Comparison of ENCODE assay signal across 1 cellular context in the genomic region with DNA sequence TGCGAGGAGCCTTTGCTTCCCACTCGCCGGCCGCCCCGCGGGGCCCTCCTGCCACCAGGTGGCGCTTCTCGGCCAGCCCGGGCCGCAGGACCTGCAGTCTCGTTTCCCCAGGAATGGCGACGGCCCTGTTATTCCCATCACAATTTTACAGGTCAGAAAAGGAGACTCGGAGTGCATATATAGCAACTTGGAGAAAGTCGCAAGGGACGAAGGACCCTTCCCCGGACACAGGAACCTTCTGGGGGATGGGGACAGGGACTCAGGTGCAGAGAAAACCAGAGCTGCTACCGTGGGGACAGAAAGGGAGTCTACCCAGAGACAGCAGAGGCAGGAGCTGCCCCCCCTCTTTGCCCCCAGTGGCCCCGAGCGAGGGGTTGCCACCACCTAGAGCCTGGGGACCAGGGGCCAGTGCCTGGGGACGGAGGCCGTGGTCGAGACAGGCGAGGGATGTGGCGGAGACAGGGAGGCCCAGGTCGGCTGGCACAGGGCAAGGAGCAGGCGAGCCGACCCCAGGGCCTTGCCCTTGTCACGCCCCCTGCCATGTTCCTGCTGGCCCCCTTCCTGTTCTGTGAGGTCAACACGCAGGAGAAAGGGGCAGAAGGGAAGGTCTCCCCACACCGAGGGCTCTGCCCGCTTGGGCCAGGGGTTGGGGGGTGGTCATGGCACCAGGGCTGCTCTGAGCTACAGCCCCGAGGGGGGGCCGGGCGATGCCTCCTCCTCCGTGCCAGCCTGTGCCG.
A peak's percentile ranks its signal among the peaks of the same experiment; 100 is the strongest.
TF ChIP-seq lines count a peak whose summit lies in the region.

No MANE protein-coding gene starts in this region.

TF ChIP-seq in K562, 482 proteins besides CTCF, POLR2A, EP300 and RAD21 (continued from another document):
- TF ChIP-seq TAF9B (IDR thresholded peaks at IDR 0.05; ENCODE audit: partially characterized antibody) (no peak), BHLHE40 (IDR thresholded peaks at IDR 0.05; ENCODE audit: low read length) (peak; percentile 35; the same call in 1 of the 2 replicates), RB1 (IDR thresholded peaks at IDR 0.05; ENCODE audit: low read depth) (peak; percentile 72; the same call in 1 of the 2 replicates), XRCC5 (IDR thresholded peaks at IDR 0.05; ENCODE audit: low read depth, low read length) (peak; percentile 64; the same call in 1 of the 2 replicates), RBFOX2 (IDR thresholded peaks at IDR 0.05; ENCODE audit: low read depth, low read length) (0 out of 2 replicates have a peak, but pooled peaks have one; percentile 40), PTRF (tag; IDR thresholded peaks at IDR 0.05) (no peak), HMGN3 (IDR thresholded peaks at IDR 0.05; ENCODE audit: borderline replicate concordance, extremely low read depth, insufficient read length, low read depth, low read length) (peak; percentile 62), CREB3 (tag; conservative IDR thresholded peaks at IDR 0.05; ENCODE audit: low read depth) (no peak), ZNF436 (CRISPR knock-in tag; IDR thresholded peaks at IDR 0.05) (no peak), STAG1 (CRISPR knock-in tag; IDR thresholded peaks at IDR 0.05; ENCODE audit: borderline replicate concordance) (peak; percentile 16; the same call in 1 of the 2 replicates), REST (CRISPR knock-in tag; IDR thresholded peaks at IDR 0.05; ENCODE audit: low read depth) (no peak), HCFC1 (IDR thresholded peaks at IDR 0.05; ENCODE audit: low read depth, low read length) (0 out of 2 replicates have a peak, but pooled peaks have one; percentile 26), YY1 (IDR thresholded peaks at IDR 0.05; ENCODE audit: borderline replicate concordance in 1 of 3, control insufficient read depth in 1 of 3, extremely low read depth in 1 of 3, insufficient read depth in 3 of 3, insufficient read length in 1 of 3, insufficient replicate concordance in 2 of 3, low read depth in 1 of 3, low read length in 2 of 3) (peak in 1 of 3 experiments; percentile 84), RCOR1 (IDR thresholded peaks at IDR 0.05; ENCODE audit: borderline replicate concordance in 1 of 2, low read depth in 2 of 2, low read length in 2 of 2) (peak in 1 of 2 experiments; percentile 25; a peak in 1 of 4 replicates), ZNF146 (CRISPR knock-in tag; IDR thresholded peaks at IDR 0.05; ENCODE audit: unreplicated experiment) (no peak), SMC3 (conservative IDR thresholded peaks at IDR 0.05; ENCODE audit: insufficient read depth, low read depth, low read length) (peak; percentile 73), SRSF7 (optimal IDR thresholded peaks at IDR 0.05; ENCODE audit: low read depth, low read length) (no peak), JUND (IDR thresholded peaks at IDR 0.05; ENCODE audit: borderline replicate concordance, low read depth, low read length) (0 out of 2 replicates have a peak, but pooled peaks have one; percentile 6), JUND (tag; IDR thresholded peaks at IDR 0.05; ENCODE audit: borderline replicate concordance, low read depth, low read length) (no peak), ZFX (CRISPR knock-in tag; IDR thresholded peaks at IDR 0.05) (peak; percentile 22; the same call in 1 of the 2 replicates), ZBTB7A (IDR thresholded peaks at IDR 0.05; ENCODE audit: borderline replicate concordance, control insufficient read depth, low read depth, low read length) (peak; percentile 86; the same call in 1 of the 2 replicates), MAFG (tag; conservative IDR thresholded peaks at IDR 0.05) (no peak), MED1 (CRISPR knock-in tag; IDR thresholded peaks at IDR 0.05; ENCODE audit: borderline replicate concordance) (no peak), ARNT (IDR thresholded peaks at IDR 0.05) (no peak), TEAD2 (tag; IDR thresholded peaks at IDR 0.05) (no peak)
- TF ChIP-seq, protein P1, sequence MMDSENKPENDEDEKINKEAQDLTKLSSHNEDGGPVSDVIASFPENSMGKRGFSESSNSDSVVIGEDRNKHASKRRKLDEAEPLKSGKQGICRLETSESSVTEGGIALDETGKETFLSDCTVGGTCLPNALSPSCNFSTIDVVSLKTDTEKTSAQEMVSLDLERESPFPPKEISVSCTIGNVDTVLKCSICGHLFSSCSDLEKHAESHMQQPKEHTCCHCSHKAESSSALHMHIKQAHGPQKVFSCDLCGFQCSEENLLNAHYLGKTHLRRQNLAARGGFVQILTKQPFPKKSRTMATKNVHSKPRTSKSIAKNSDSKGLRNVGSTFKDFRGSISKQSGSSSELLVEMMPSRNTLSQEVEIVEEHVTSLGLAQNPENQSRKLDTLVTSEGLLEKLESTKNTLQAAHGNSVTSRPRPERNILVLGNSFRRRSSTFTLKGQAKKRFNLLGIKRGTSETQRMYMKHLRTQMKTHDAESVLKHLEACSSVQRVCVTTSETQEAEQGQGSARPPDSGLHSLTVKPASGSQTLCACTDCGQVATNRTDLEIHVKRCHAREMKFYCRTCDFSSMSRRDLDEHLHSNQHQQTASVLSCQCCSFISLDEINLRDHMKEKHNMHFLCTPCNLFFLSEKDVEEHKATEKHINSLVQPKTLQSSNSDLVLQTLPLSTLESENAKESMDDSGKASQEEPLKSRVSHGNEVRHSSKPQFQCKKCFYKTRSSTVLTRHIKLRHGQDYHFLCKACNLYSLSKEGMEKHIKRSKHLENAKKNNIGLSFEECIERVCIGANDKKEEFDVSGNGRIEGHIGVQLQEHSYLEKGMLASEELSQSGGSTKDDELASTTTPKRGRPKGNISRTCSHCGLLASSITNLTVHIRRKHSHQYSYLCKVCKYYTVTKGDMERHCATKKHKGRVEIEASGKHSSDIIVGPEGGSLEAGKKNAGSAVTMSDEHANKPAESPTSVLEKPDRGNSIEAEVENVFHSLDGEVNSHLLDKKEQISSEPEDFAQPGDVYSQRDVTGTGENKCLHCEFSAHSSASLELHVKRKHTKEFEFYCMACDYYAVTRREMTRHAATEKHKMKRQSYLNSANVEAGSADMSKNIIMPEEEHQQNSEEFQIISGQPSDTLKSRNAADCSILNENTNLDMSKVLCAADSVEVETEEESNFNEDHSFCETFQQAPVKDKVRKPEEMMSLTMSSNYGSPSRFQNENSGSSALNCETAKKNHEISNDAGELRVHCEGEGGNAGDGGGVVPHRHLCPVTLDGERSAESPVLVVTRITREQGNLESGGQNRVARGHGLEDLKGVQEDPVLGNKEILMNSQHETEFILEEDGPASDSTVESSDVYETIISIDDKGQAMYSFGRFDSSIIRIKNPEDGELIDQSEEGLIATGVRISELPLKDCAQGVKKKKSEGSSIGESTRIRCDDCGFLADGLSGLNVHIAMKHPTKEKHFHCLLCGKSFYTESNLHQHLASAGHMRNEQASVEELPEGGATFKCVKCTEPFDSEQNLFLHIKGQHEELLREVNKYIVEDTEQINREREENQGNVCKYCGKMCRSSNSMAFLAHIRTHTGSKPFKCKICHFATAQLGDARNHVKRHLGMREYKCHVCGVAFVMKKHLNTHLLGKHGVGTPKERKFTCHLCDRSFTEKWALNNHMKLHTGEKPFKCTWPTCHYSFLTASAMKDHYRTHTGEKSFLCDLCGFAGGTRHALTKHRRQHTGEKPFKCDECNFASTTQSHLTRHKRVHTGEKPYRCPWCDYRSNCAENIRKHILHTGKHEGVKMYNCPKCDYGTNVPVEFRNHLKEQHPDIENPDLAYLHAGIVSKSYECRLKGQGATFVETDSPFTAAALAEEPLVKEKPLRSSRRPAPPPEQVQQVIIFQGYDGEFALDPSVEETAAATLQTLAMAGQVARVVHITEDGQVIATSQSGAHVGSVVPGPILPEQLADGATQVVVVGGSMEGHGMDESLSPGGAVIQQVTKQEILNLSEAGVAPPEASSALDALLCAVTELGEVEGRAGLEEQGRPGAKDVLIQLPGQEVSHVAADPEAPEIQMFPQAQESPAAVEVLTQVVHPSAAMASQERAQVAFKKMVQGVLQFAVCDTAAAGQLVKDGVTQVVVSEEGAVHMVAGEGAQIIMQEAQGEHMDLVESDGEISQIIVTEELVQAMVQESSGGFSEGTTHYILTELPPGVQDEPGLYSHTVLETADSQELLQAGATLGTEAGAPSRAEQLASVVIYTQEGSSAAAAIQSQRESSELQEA (IDR thresholded peaks at IDR 0.05; ENCODE audit: low read depth) = no peak
- TF ChIP-seq, protein P2, sequence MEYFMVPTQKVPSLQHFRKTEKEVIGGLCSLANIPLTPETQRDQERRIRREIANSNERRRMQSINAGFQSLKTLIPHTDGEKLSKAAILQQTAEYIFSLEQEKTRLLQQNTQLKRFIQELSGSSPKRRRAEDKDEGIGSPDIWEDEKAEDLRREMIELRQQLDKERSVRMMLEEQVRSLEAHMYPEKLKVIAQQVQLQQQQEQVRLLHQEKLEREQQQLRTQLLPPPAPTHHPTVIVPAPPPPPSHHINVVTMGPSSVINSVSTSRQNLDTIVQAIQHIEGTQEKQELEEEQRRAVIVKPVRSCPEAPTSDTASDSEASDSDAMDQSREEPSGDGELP (CRISPR knock-in tag; IDR thresholded peaks at IDR 0.05; ENCODE audit: borderline replicate concordance) = peak; percentile 35; the same call in 1 of the 2 replicates
- TF ChIP-seq, protein P3, sequence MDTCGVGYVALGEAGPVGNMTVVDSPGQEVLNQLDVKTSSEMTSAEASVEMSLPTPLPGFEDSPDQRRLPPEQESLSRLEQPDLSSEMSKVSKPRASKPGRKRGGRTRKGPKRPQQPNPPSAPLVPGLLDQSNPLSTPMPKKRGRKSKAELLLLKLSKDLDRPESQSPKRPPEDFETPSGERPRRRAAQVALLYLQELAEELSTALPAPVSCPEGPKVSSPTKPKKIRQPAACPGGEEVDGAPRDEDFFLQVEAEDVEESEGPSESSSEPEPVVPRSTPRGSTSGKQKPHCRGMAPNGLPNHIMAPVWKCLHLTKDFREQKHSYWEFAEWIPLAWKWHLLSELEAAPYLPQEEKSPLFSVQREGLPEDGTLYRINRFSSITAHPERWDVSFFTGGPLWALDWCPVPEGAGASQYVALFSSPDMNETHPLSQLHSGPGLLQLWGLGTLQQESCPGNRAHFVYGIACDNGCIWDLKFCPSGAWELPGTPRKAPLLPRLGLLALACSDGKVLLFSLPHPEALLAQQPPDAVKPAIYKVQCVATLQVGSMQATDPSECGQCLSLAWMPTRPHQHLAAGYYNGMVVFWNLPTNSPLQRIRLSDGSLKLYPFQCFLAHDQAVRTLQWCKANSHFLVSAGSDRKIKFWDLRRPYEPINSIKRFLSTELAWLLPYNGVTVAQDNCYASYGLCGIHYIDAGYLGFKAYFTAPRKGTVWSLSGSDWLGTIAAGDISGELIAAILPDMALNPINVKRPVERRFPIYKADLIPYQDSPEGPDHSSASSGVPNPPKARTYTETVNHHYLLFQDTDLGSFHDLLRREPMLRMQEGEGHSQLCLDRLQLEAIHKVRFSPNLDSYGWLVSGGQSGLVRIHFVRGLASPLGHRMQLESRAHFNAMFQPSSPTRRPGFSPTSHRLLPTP (IDR thresholded peaks at IDR 0.05; ENCODE audit: borderline replicate concordance, extremely low read depth, insufficient read length) = no peak
- TF ChIP-seq, protein P4, sequence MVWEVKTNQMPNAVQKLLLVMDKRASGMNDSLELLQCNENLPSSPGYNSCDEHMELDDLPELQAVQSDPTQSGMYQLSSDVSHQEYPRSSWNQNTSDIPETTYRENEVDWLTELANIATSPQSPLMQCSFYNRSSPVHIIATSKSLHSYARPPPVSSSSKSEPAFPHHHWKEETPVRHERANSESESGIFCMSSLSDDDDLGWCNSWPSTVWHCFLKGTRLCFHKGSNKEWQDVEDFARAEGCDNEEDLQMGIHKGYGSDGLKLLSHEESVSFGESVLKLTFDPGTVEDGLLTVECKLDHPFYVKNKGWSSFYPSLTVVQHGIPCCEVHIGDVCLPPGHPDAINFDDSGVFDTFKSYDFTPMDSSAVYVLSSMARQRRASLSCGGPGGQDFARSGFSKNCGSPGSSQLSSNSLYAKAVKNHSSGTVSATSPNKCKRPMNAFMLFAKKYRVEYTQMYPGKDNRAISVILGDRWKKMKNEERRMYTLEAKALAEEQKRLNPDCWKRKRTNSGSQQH (CRISPR knock-in tag; IDR thresholded peaks at IDR 0.05) = no peak
